1 cellular context compared by ENCODE assay signal in the genomic region with DNA sequence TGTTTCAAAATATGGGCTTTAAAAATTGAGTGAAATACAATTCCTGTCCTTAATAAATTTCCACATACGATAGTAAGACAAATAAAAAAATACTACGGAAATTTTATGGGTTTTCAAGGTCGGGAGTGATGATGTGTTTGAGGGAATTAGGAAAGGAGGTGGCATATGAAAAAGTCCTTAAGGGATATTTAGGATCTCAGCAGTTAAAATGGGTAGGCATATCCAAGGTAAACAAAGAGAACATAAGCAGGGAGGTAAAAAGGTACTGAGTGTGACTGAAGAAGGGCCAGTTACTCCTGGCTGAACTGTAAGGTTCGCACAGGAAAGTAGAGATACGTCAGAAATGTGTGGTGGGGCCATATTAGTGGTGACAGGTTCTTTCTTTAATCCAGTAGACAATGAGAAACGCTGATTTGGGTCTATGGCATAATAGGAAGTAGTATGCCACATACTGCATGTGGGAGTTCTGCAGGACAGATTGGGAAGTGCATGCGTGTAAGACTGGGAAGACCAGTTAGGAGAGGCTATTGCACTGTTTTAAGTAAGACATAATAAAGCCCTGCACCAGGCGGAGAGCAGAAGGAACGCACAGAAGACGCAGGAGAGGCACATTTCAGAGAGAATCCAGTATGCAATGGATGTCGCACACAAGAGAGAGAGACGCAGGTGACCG.
TF ChIP-seq lines count a peak whose summit lies in the region.

No MANE protein-coding gene starts in this region.

TF ChIP-seq in IMR-90, 13 proteins besides CTCF, POLR2A, EP300 and RAD21:
- TF ChIP-seq, protein P1, sequence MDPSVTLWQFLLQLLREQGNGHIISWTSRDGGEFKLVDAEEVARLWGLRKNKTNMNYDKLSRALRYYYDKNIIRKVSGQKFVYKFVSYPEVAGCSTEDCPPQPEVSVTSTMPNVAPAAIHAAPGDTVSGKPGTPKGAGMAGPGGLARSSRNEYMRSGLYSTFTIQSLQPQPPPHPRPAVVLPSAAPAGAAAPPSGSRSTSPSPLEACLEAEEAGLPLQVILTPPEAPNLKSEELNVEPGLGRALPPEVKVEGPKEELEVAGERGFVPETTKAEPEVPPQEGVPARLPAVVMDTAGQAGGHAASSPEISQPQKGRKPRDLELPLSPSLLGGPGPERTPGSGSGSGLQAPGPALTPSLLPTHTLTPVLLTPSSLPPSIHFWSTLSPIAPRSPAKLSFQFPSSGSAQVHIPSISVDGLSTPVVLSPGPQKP (IDR thresholded peaks at IDR 0.05; ENCODE audit: borderline replicate concordance, low read depth, low read length), result no peak
- TF ChIP-seq CEBPB (IDR thresholded peaks at IDR 0.05; ENCODE audit: low read depth, low read length), result peak; percentile 43; the same call in 1 of the 2 replicates
